17 cellular contexts compared by ENCODE assay signal in the genomic region with DNA sequence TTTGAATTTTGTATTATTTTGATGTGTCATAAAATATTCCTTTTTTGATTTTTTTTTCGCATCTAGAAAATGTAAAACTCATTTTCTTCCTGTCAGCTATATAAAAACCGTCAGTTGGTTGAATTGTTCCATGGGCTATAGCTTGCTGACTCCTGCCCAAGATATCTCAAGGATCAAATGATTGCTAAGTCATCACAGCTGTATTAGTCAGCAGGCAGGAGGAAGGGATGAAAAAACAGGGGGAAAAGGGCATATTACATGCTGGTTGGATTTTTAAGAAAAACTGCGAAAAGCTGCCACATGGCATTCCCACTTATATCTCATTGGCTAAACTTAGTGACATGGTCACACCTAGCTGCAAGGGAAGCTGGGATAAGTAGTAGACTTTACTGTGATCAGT.
A peak's percentile ranks its signal among the peaks of the same experiment; 100 is the strongest.
DNase-seq lines count a peak whose midpoint lies in the region; ATAC-seq and TF ChIP-seq lines count a peak whose summit lies in the region.
"Had no signal": no experiment of that assay in that cellular context is flagged by ENCODE, and none has a peak within 500 bp of the region (broad histone marks: within the 10 kb centered on the region; RNA-seq: fewer than 3 reads in every experiment).

No MANE protein-coding gene starts in this region.

- no peaks in the 10 kb centered on the region for H3K79me1 ChIP-seq in IMR-90 (ENCODE audit: low read depth in 1 of 2, low read length in 2 of 2)

- POLR2A ChIA-PET in IMR-90 (lab: Charles Lee; ENCODE audit: unreplicated experiment), result no interaction called here

- no peak overlapping the region for H3K18ac ChIP-seq in IMR-90 (ENCODE audit: low read depth, low read length)

- no peak overlapping the region for H3K27ac Mint-ChIP-seq in stimulated activated memory B cell treated with anti-CD40 and anti-IgM and Interleukin-4, amounts not matched to agents 10 μg/mL and 1 μg/mL and 100 μg/mL, for 72 hours
- H3K27ac Mint-ChIP-seq: GM23338 had no signal

- H2BK120ac ChIP-seq in IMR-90 (ENCODE audit: low read depth, low read length), result no peak overlapping the region

- H3K36me3 ChIP-seq in IMR-90 (ENCODE audit: control insufficient read depth, insufficient read depth, low read length), result no peaks in the 10 kb centered on the region
- H3K36me3 ChIP-seq in brain microvascular endothelial cell (replicated peaks), result no peaks in the 10 kb centered on the region

- no peak overlapping the region for H2BK20ac ChIP-seq in IMR-90 (ENCODE audit: low read depth, low read length)

- no peak for TF ChIP-seq CTCF in IMR-90 (conservative IDR thresholded peaks at IDR 0.05; ENCODE audit: low read depth, low read length)
- no peak for TF ChIP-seq CTCF in brain microvascular endothelial cell (IDR thresholded peaks at IDR 0.05; ENCODE audit: low read depth, low read length, missing control alignments)
- TF ChIP-seq CTCF in foreskin keratinocyte (conservative IDR thresholded peaks at IDR 0.05), result no peak

- H3K56ac ChIP-seq in IMR-90 (ENCODE audit: extremely low read depth, insufficient read depth, low read length), result no peak overlapping the region

- no peak for TF ChIP-seq POLR2A in IMR-90 (IDR thresholded peaks at IDR 0.05; ENCODE audit: low read depth, low read length)

- CTCF ChIA-PET in IMR-90 (lab: Yijun Ruan, JAX), result no interaction called here

- no peak overlapping the region for H3K14ac ChIP-seq in IMR-90 (replicated peaks; ENCODE audit: low read depth, low read length)

- no peak overlapping the region for H3K9ac ChIP-seq in IMR-90 (ENCODE audit: low read depth, low read length)

- H2AFZ ChIP-seq in IMR-90 (replicated peaks; ENCODE audit: low read length, poor library complexity), result no peak overlapping the region
- H2AFZ ChIP-seq: GM23338 had no signal

- no peaks in the 10 kb centered on the region for H3K9me1 ChIP-seq in IMR-90 (ENCODE audit: insufficient read depth, low read length)

- DNase-seq in Caki2 (ENCODE audit: low read depth) (peak; percentile 1), IMR-90 (peak; percentile 52), brain microvascular endothelial cell (peak; percentile 3), foreskin keratinocyte (peak in 1 of 2 donors; percentile 39), DMS79 (lab: John Stamatoyannopoulos, UW) (no peak)
- DNase-seq: Caco-2, DMS79 treated with DMSO at 0.1 percent for 48 hours, GDM1, NCI-H1105 treated with DMSO at 0.1 percent for 48 hours, NCI-H1694 treated with DMSO at 0.1 percent for 48 hours, NCI-H446 treated with DMSO at 0.1 percent for 48 hours had no signal

- H3K36me3 Mint-ChIP-seq in stimulated activated memory B cell treated with anti-CD40 and anti-IgM and Interleukin-4, amounts not matched to agents 10 μg/mL and 1 μg/mL and 100 μg/mL, for 72 hours, result no peaks in the 10 kb centered on the region

- no peak overlapping the region for H3K4me2 ChIP-seq in IMR-90 (ENCODE audit: low read depth, low read length)
- H3K4me2 ChIP-seq: GM23338 had no signal

- H3K27me3 ChIP-seq in IMR-90 (ENCODE audit: control insufficient read depth, insufficient read depth, low read length) (no peaks in the 10 kb centered on the region), brain microvascular endothelial cell (replicated peaks) (no peaks in the 10 kb centered on the region), foreskin keratinocyte (peaks cover 7% of the 10 kb centered on the region)

- peaks cover 3% of the 10 kb centered on the region; the same call in 1 of the 2 replicates for H3K9me3 ChIP-seq in IMR-90 (ENCODE audit: control insufficient read depth, insufficient read depth, low read length)
- H3K9me3 ChIP-seq: Caco-2 had no signal

- H3K4me3 Mint-ChIP-seq in stimulated activated memory B cell treated with anti-CD40 and anti-IgM and Interleukin-4, amounts not matched to agents 10 μg/mL and 1 μg/mL and 100 μg/mL, for 72 hours, result no peak overlapping the region
- H3K4me3 Mint-ChIP-seq: GM23338 had no signal

- no peak overlapping the region for H2AK5ac ChIP-seq in IMR-90 (ENCODE audit: low read depth, low read length)

- H3K4ac ChIP-seq in IMR-90 (ENCODE audit: low read depth, low read length), result no peak overlapping the region

- no peaks in the 10 kb centered on the region for H3K9me3 Mint-ChIP-seq in stimulated activated memory B cell treated with anti-CD40 and anti-IgM and Interleukin-4, amounts not matched to agents 10 μg/mL and 1 μg/mL and 100 μg/mL, for 72 hours

- H2BK15ac ChIP-seq in IMR-90 (ENCODE audit: low read depth, low read length), result no peak overlapping the region

- H3K27me3 Mint-ChIP-seq in stimulated activated memory B cell treated with anti-CD40 and anti-IgM and Interleukin-4, amounts not matched to agents 10 μg/mL and 1 μg/mL and 100 μg/mL, for 72 hours, result no peaks in the 10 kb centered on the region

- H3K4me1 ChIP-seq in IMR-90 (ENCODE audit: control insufficient read depth, insufficient read depth, low read length) (no peaks in the 10 kb centered on the region), foreskin keratinocyte (no peaks in the 10 kb centered on the region)

- no peak overlapping the region for H2BK5ac ChIP-seq in IMR-90 (ENCODE audit: low read depth, low read length, poor library complexity, severe bottlenecking)

- no peak overlapping the region for H4K8ac ChIP-seq in IMR-90 (ENCODE audit: low read depth in 2 of 2, low read length in 2 of 2)

- no peaks in the 10 kb centered on the region for H4K20me1 ChIP-seq in IMR-90 (ENCODE audit: insufficient read depth, low read length)

- H3K23ac ChIP-seq in IMR-90 (ENCODE audit: low read depth, low read length), result no peak overlapping the region

- no peak overlapping the region for H4K91ac ChIP-seq in IMR-90 (ENCODE audit: insufficient read depth, low read depth, low read length)

- H3K27ac ChIP-seq in IMR-90 (ENCODE audit: insufficient read depth, low read length) (no peak overlapping the region), brain microvascular endothelial cell (no peak overlapping the region), foreskin keratinocyte (no peak overlapping the region)
- H3K27ac ChIP-seq: C4-2B had no signal

- no peaks in the 10 kb centered on the region for H3K4me1 Mint-ChIP-seq in stimulated activated memory B cell treated with anti-CD40 and anti-IgM and Interleukin-4, amounts not matched to agents 10 μg/mL and 1 μg/mL and 100 μg/mL, for 72 hours

- H4K5ac ChIP-seq in IMR-90 (ENCODE audit: low read depth, low read length), result no peak overlapping the region

- BruUV-seq in IMR-90 (replicated peaks; lab: Mats Ljungman, UMichigan), result no TSS peak

- dilution Hi-C loops in IMR-90 (cut with HindIII; ENCODE audit: low sequenced_read_pairs, unreplicated experiment), result no loop called here

- no peak overlapping the region for H3K4me3 ChIP-seq in IMR-90 (ENCODE audit: insufficient read depth, low read depth, low read length)
- H3K4me3 ChIP-seq in brain microvascular endothelial cell (ENCODE audit: low read depth, low read length), result no peak overlapping the region
- H3K4me3 ChIP-seq: GM23338 had no signal

- no peak overlapping the region for H2AK9ac ChIP-seq in IMR-90 (replicated peaks; ENCODE audit: low read depth, low read length, poor library complexity)

- TF ChIP-seq RAD21 in IMR-90 (IDR thresholded peaks at IDR 0.05; ENCODE audit: low read length), result no peak

- WGBS in IMR-90 (ENCODE audit: extremely low coverage in 2 of 2, insufficient read length in 1 of 2), 2 experiments, result no CpG with 5 or more reads among the region's 3 CpGs

- in situ Hi-C loops in Caki2 (cut with HindIII; ENCODE audit: low pct_unique_long_range_greater_than_20kb, low sequenced_read_pairs), result no loop called here
- in situ Hi-C loops in IMR-90 (cut with MboI; ENCODE audit: low sequenced_read_pairs), result no loop called here
- in situ Hi-C loops in brain microvascular endothelial cell (cut with HindIII; ENCODE audit: low pct_ligation_motif_present, low sequenced_read_pairs), result no loop called here

- intact Hi-C loops in IMR-90 (cut with micrococcal nuclease), result no loop called here

- ATAC-seq in IMR-90 (ENCODE audit: low read depth) (no peak), foreskin keratinocyte (peak; percentile 28), HG03045 (IDR thresholded peaks at IDR 0.05; ENCODE audit: unreplicated experiment) (no peak), HG03108 (IDR thresholded peaks at IDR 0.05; ENCODE audit: unreplicated experiment) (no peak)
- ATAC-seq in stimulated activated memory B cell treated with anti-CD40 and anti-IgM and Interleukin-4, amounts not matched to agents 10 μg/mL and 1 μg/mL and 100 μg/mL, for 72 hours, result no peak
- ATAC-seq: GM23338, HepG2 had no signal

TF ChIP-seq in IMR-90, 13 proteins besides CTCF, POLR2A, EP300 and RAD21 (continues in another document):
- TF ChIP-seq NFE2L2 (IDR thresholded peaks at IDR 0.05; ENCODE audit: low read depth, low read length), result no peak
- TF ChIP-seq RFX5 (IDR thresholded peaks at IDR 0.05; ENCODE audit: low read depth, low read length), result no peak
- TF ChIP-seq, protein P1, sequence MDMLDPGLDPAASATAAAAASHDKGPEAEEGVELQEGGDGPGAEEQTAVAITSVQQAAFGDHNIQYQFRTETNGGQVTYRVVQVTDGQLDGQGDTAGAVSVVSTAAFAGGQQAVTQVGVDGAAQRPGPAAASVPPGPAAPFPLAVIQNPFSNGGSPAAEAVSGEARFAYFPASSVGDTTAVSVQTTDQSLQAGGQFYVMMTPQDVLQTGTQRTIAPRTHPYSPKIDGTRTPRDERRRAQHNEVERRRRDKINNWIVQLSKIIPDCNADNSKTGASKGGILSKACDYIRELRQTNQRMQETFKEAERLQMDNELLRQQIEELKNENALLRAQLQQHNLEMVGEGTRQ (IDR thresholded peaks at IDR 0.05; ENCODE audit: low read depth, low read length), result no peak
- no peak for TF ChIP-seq SMC3 (IDR thresholded peaks at IDR 0.05; ENCODE audit: low read depth, low read length)
- no peak for TF ChIP-seq CEBPB (IDR thresholded peaks at IDR 0.05; ENCODE audit: low read depth, low read length)
- no peak for TF ChIP-seq FOS (IDR thresholded peaks at IDR 0.05; ENCODE audit: low read depth, low read length)
- no peak for TF ChIP-seq MAFK (IDR thresholded peaks at IDR 0.05; ENCODE audit: low read depth, low read length)
- TF ChIP-seq MXI1 (IDR thresholded peaks at IDR 0.05; ENCODE audit: borderline replicate concordance, low read depth, low read length), result no peak
- TF ChIP-seq, protein P2, sequence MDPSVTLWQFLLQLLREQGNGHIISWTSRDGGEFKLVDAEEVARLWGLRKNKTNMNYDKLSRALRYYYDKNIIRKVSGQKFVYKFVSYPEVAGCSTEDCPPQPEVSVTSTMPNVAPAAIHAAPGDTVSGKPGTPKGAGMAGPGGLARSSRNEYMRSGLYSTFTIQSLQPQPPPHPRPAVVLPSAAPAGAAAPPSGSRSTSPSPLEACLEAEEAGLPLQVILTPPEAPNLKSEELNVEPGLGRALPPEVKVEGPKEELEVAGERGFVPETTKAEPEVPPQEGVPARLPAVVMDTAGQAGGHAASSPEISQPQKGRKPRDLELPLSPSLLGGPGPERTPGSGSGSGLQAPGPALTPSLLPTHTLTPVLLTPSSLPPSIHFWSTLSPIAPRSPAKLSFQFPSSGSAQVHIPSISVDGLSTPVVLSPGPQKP (IDR thresholded peaks at IDR 0.05; ENCODE audit: borderline replicate concordance, low read depth, low read length), result no peak
- TF ChIP-seq CHD1 (IDR thresholded peaks at IDR 0.05; ENCODE audit: low read depth, low read length), result no peak
- no peak for TF ChIP-seq MAZ (IDR thresholded peaks at IDR 0.05; ENCODE audit: borderline replicate concordance, low read depth, low read length)
- TF ChIP-seq BHLHE40 (IDR thresholded peaks at IDR 0.05; ENCODE audit: low read depth, low read length), result no peak
